Comparison of ENCODE assay signal across 13 cellular contexts in the genomic region with DNA sequence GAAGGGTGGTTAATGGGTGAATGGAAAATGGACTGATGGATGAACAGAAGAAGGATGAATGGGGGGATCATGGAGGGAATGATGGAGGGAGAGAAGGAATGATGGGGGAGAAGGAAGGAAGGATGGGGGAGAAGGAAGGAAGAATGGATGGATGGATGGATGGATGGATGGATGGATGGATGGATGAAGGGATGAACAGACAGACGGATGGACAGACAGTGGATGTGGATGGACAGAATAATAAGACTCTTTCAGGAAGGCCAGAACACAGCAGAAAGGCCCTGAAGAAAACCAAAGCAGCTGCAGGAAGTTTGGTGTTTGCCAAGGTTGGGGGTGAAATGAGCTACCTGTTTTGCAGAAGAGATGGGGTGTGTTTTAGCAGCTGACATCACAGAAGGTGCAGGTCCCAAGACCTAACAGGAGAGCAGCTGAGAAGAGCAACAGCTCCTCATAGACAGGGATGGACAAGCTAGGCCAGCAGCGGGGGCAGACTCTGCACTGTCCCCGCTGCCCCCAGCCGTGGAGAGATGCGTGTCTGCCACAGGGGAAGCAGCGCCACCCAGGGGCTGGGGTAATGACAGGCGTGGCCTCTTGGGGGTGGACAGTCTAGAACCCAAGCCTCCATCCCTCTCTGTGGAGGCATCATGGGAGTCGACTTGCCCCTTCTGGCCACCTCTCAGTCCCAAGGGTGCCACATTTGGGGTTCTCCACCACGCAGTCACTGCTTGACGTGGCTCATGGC. TPM values are rescaled to one million over a fixed set of nuclear protein-coding genes. Genes with fewer than 3 reads are reported as not detected.
DNase-seq lines count a peak whose midpoint lies in the region; ATAC-seq and TF ChIP-seq lines count a peak whose summit lies in the region.
"Had no signal": no experiment of that assay in that cellular context is flagged by ENCODE, and none has a peak within 500 bp of the region (broad histone marks: within the 10 kb centered on the region; RNA-seq: fewer than 3 reads in every experiment).

No MANE protein-coding gene starts in this region.

- H3K36me3 ChIP-seq in hepatocyte (replicated peaks; ENCODE audit: insufficient read depth, low read depth) = no peaks in the 10 kb centered on the region
- no peaks in the 10 kb centered on the region for H3K36me3 ChIP-seq in transverse colon
- H3K36me3 ChIP-seq: brain microvascular endothelial cell had no signal

- H3K27me3 Mint-ChIP-seq in activated B cell treated with CpG ODN at 0.5 μM for 24 hours = no peaks in the 10 kb centered on the region

- no peak for ATAC-seq in activated B cell treated with CpG ODN at 0.5 μM for 24 hours (ENCODE audit: low read depth)
- ATAC-seq: left lobe of liver had no signal

- H3K4me1 Mint-ChIP-seq in activated B cell treated with CpG ODN at 0.5 μM for 24 hours = peaks cover 9% of the 10 kb centered on the region

- H3K79me2 ChIP-seq in hepatocyte = no peaks in the 10 kb centered on the region

- H3K4me3 Mint-ChIP-seq in activated B cell treated with CpG ODN at 0.5 μM for 24 hours = no peak overlapping the region

- in situ Hi-C loops in transverse colon (cut with MboI; ENCODE audit: low pct_ligation_motif_present in 1 of 4, low pct_unique_long_range_greater_than_20kb in 1 of 4, low sequenced_read_pairs in 3 of 4) = no loop called here

- H3K27me3 ChIP-seq in hepatocyte (no peaks in the 10 kb centered on the region), transverse colon (no peaks in the 10 kb centered on the region)
- H3K27me3 ChIP-seq: brain microvascular endothelial cell had no signal

- peak; percentile 3 for DNase-seq in activated naive CD4-positive, alpha-beta T cell treated with anti-CD3 and anti-CD28 coated beads, Interleukin-2, amount 50 U/mL, for 16 hours
- DNase-seq in activated naive CD4-positive, alpha-beta T cell (lab: John Stamatoyannopoulos, UW) = no peak
- DNase-seq in activated B cell treated with CpG ODN at 0.5 μM for 24 hours = peak; percentile 12
- DNase-seq in hepatocyte (ENCODE audit: low spot score) = no peak
- no peak for DNase-seq in transverse colon
- DNase-seq in globus pallidus (ENCODE audit: low spot score) = no peak
- DNase-seq in SHP77 (lab: John Stamatoyannopoulos, UW) = no peak
- no peak for DNase-seq in A172 (ENCODE audit: low spot score)
- DNase-seq: brain microvascular endothelial cell, NCI-H510A had no signal

- TF ChIP-seq EP300 in transverse colon (IDR thresholded peaks at IDR 0.05; ENCODE audit: low read depth) = no peak

- no peaks in the 10 kb centered on the region for H3K9me2 ChIP-seq in hepatocyte (replicated peaks; ENCODE audit: insufficient read depth)

- no peaks in the 10 kb centered on the region for H3K9me3 Mint-ChIP-seq in activated B cell treated with CpG ODN at 0.5 μM for 24 hours

- H4K20me1 ChIP-seq in hepatocyte (ENCODE audit: insufficient read depth, poor library complexity, severe bottlenecking) = no peaks in the 10 kb centered on the region

- CTCF ChIA-PET in activated B cell treated with CpG ODN at 0.5 μM for 24 hours (lab: Charles Lee) = interaction anchor here (0.9 kb wide), 1 partner anchor 287 kb away, joined by 3 read pairs; no protein-coding TSS in a partner anchor

- TF ChIP-seq CTCF in activated B cell treated with CpG ODN at 0.5 μM for 24 hours (IDR thresholded peaks at IDR 0.05) (no peak), hepatocyte (IDR thresholded peaks at IDR 0.05; ENCODE audit: poor library complexity) (no peak), transverse colon (IDR thresholded peaks at IDR 0.05) (no peak)

- H3K36me3 Mint-ChIP-seq in activated B cell treated with CpG ODN at 0.5 μM for 24 hours (ENCODE audit: low read depth) = no peaks in the 10 kb centered on the region

- H3K4me1 ChIP-seq in hepatocyte (ENCODE audit: insufficient read depth) (peaks cover 15% of the 10 kb centered on the region), transverse colon (peaks cover 14 to 25% (median 21%) of the 10 kb centered on the region in 4 donors)

- no peak for TF ChIP-seq POLR2A in transverse colon (IDR thresholded peaks at IDR 0.05)

- H3K9me3 ChIP-seq in hepatocyte (ENCODE audit: low read depth) (no peaks in the 10 kb centered on the region), transverse colon (no peaks in the 10 kb centered on the region)

- intact Hi-C loops in activated B cell treated with CpG ODN at 0.5 μM for 24 hours (cut with micrococcal nuclease) (no loop called here), transverse colon (cut with DNase I; ENCODE audit: low total_unique reads) (no loop called here)

- H3K4me3 ChIP-seq in hepatocyte (no peak overlapping the region), transverse colon (no peak overlapping the region)

- POLR2A ChIA-PET in activated B cell treated with CpG ODN at 0.5 μM for 24 hours (lab: Charles Lee) = no interaction called here

- peak overlapping the region; percentile 26 for H3K27ac ChIP-seq in hepatocyte
- peak overlapping the region in 3 of 4 donors; percentile 23 to 37 (median 24) for H3K27ac ChIP-seq in transverse colon
- H3K27ac ChIP-seq: brain microvascular endothelial cell had no signal

- WGBS in hepatocyte (ENCODE audit: low lambda C conversion rate, missing lambda C conversion rate) = 85% methylated on average over 10 of the region's 10 CpGs
- WGBS in transverse colon (ENCODE audit: low coverage in 1 of 2), 2 donors = 83 to 86% methylated on average over 3 to 10 of the region's 10 CpGs

- H2AFZ ChIP-seq in hepatocyte = no peak overlapping the region

- no peak overlapping the region for H3K27ac Mint-ChIP-seq in activated B cell treated with CpG ODN at 0.5 μM for 24 hours

- H3K4me2 ChIP-seq in hepatocyte = no peak overlapping the region

RNA-seq across cellular contexts. Expression of a gene that starts 17.9 kb away (rescaled TPM):
- total RNA-seq in activated B cell treated with CpG ODN at 0.5 μM for 24 hours (5.2 and 8.2 TPM in 2 replicates), hepatocyte (17.9 and 23.6 TPM in 2 replicates), transverse colon (10 to 100 TPM in 1 of 4 donors, 1 to 10 TPM in 3; 1.4 to 68.8 (median 7.5) TPM)
- polyA plus RNA-seq in hepatocyte = 29.7 and 39.1 TPM in 2 replicates
- 2.1 and 7.7 TPM in 2 replicates for total RNA-seq in A172 (2014; rRNA removed; shearing (Covaris generic))

RNA-seq across cellular contexts. Expression of a gene that starts 20.4 kb away (rescaled TPM):
- 11.0 and 12.7 TPM in 2 replicates for total RNA-seq in activated B cell treated with CpG ODN at 0.5 μM for 24 hours
- 0.57 and 1.1 TPM in 2 replicates for total RNA-seq in hepatocyte
- polyA plus RNA-seq in hepatocyte = 0.92 and 1.5 TPM in 2 replicates
- total RNA-seq in transverse colon = 1 to 10 TPM; 1.1 to 3.4 (median 2.6) TPM
- total RNA-seq in A172 (2014; rRNA removed; shearing (Covaris generic)) = 0.02 TPM in 1 of 2 replicates, not detected in the other

RNA-seq across cellular contexts. Expression of a gene that starts 42.2 kb away (rescaled TPM):
- total RNA-seq in activated B cell treated with CpG ODN at 0.5 μM for 24 hours (1.7 and 1.8 TPM in 2 replicates), hepatocyte (1.3 and 2.8 TPM in 2 replicates), transverse colon (under 1 TPM in 2 of 4 donors, not detected in 2; 0.16 to 0.41 TPM)
- polyA plus RNA-seq in hepatocyte = 0.47 and 0.97 TPM in 2 replicates
- not detected in 2 replicates for total RNA-seq in A172 (2014; rRNA removed; shearing (Covaris generic))
- total RNA-seq: glomerular endothelial cell, H4, left lobe of liver had no signal

Comparison
In these comparisons a context has a peak if more than half of its experiments do, and no peak if none do; other contexts are left out.
1. DNase-seq: peak in activated naive CD4-positive, alpha-beta T cell treated with anti-CD3 and anti-CD28 coated beads, Interleukin-2, amount 50 U/mL, for 16 hours (single experiment) and activated B cell treated with CpG ODN at 0.5 μM for 24 hours (single experiment); none in activated naive CD4-positive, alpha-beta T cell (0 of 4), hepatocyte (single experiment), transverse colon (single experiment), globus pallidus (single experiment), SHP77 (0 of 2) and A172 (single experiment).